In the genomic region with DNA sequence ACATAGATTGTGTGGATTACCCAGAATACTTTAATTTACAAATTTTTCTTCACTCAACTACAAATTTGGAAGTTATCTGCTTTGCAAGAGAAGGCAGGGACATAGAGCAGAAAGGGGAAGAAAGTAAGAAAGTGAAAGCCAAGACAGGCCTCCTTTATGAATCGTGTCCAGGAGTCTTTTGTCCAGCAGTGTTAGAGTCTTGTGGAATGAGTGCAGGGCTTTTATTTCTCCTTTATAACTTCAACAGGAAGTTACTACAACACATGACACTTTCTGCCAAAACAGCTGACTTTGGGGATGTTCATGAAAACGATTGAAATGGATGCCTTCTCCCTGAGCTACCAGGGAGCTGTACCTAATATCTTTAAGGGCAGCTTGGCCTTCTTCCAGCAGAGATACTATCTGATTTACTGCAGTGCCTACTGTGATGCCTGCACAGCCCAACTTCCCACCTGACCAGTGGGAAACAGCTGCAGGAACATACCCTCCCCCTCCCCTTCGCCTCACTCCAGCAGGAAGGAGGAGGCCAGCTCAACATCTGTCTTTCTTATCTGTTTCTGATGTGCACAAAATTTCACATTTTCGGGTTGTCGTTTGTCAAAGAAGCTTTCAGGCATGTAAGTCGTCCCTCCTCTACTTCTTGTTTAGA, we compare ENCODE assay signal across 15 cellular contexts.
DNase-seq lines count a peak whose midpoint lies in the region; ATAC-seq and TF ChIP-seq lines count a peak whose summit lies in the region.
"Had no signal": no experiment of that assay in that cellular context is flagged by ENCODE, and none has a peak within 500 bp of the region (broad histone marks: within the 10 kb centered on the region; RNA-seq: fewer than 3 reads in every experiment).

No MANE protein-coding gene starts in this region.

- H3K23ac ChIP-seq in mesendoderm (ENCODE audit: low read length), result no peak overlapping the region

- H3K9ac ChIP-seq in mesendoderm (ENCODE audit: low read length), result no peak overlapping the region
- H3K9ac ChIP-seq: parathyroid adenoma had no signal

- no peak overlapping the region for H3K18ac ChIP-seq in mesendoderm (ENCODE audit: low read length)

- H2BK120ac ChIP-seq in mesendoderm (ENCODE audit: low read depth, low read length), result no peak overlapping the region

- no CpG with 5 or more reads among the region's 6 CpGs for WGBS in mesendoderm (ENCODE audit: extremely low coverage, insufficient coverage, low lambda C conversion rate)

- no peak overlapping the region for H3K4ac ChIP-seq in mesendoderm (ENCODE audit: low read depth, low read length)

- H3K4me2 ChIP-seq in mesendoderm (ENCODE audit: low read length), result no peak overlapping the region

- H3K4me3 ChIP-seq in ACC112 (ENCODE audit: low read depth, low read length), result peak overlapping the region; percentile 39
- H3K4me3 ChIP-seq in mesendoderm (ENCODE audit: low read length), result no peak overlapping the region
- H3K4me3 ChIP-seq: dorsolateral prefrontal cortex had no signal

- ATAC-seq in GM21723 (IDR thresholded peaks at IDR 0.05; ENCODE audit: unreplicated experiment), result no peak
- ATAC-seq in activated T-cell treated with anti-CD3 and anti-CD28 coated beads, Interleukin-2, amount 50 U/mL, for 72 hours (replicated peaks in 1 of 2), result no peak

- no peaks in the 10 kb centered on the region for H3K9me3 Mint-ChIP-seq in endothelial cell (ENCODE audit: unreplicated experiment)
- peaks cover 49% of the 10 kb centered on the region for H3K9me3 Mint-ChIP-seq in T-helper 2 cell treated with Interferon-gamma antibody and Interleukin-4, amounts not matched to agents 5 μg/mL and 100 μg/mL, for 36 hours
- H3K9me3 Mint-ChIP-seq in activated T-cell treated with anti-CD3 and anti-CD28 coated beads, Interleukin-2, amount 50 U/mL, for 72 hours, result peaks cover 7 to 16% of the 10 kb centered on the region in 2 donors

- no peak overlapping the region for H3K27ac ChIP-seq in ACC112 (ENCODE audit: low read depth, low read length)
- no peak overlapping the region for H3K27ac ChIP-seq in mesendoderm (ENCODE audit: low read depth, low read length)
- H3K27ac ChIP-seq: parathyroid adenoma had no signal

- no peaks in the 10 kb centered on the region for H3K36me3 Mint-ChIP-seq in endothelial cell (ENCODE audit: low read depth, unreplicated experiment)
- no peaks in the 10 kb centered on the region for H3K36me3 Mint-ChIP-seq in T-helper 2 cell treated with Interferon-gamma antibody and Interleukin-4, amounts not matched to agents 5 μg/mL and 100 μg/mL, for 36 hours (ENCODE audit: low read depth)
- peaks cover 0 to 3% of the 10 kb centered on the region in 2 donors for H3K36me3 Mint-ChIP-seq in activated T-cell treated with anti-CD3 and anti-CD28 coated beads, Interleukin-2, amount 50 U/mL, for 72 hours (ENCODE audit: insufficient read depth in 2 of 2)

- no peak overlapping the region for H2AFZ ChIP-seq in ACC112 (ENCODE audit: low read length, unreplicated experiment)
- H2AFZ ChIP-seq: parathyroid adenoma had no signal

- H3K79me2 ChIP-seq in ACC112 (ENCODE audit: control insufficient read depth, insufficient read depth, low read length, unreplicated experiment) (no peaks in the 10 kb centered on the region), mesendoderm (ENCODE audit: control insufficient read depth, insufficient read depth, low read length) (no peaks in the 10 kb centered on the region)
- H3K79me2 ChIP-seq: parathyroid adenoma had no signal

- H4K5ac ChIP-seq in mesendoderm (ENCODE audit: low read length), result no peak overlapping the region

- no peaks in the 10 kb centered on the region for H3K36me3 ChIP-seq in ACC112 (ENCODE audit: insufficient read depth, low read length)
- no peaks in the 10 kb centered on the region for H3K36me3 ChIP-seq in mesendoderm (ENCODE audit: control insufficient read depth, insufficient read depth, low read length)

- peak overlapping the region; percentile 43 for H3K27ac Mint-ChIP-seq in endothelial cell (ENCODE audit: unreplicated experiment)
- no peak overlapping the region for H3K27ac Mint-ChIP-seq in T-helper 2 cell treated with Interferon-gamma antibody and Interleukin-4, amounts not matched to agents 5 μg/mL and 100 μg/mL, for 36 hours
- no peak overlapping the region for H3K27ac Mint-ChIP-seq in activated T-cell treated with anti-CD3 and anti-CD28 coated beads, Interleukin-2, amount 50 U/mL, for 72 hours

- peaks cover 21% of the 10 kb centered on the region for H3K4me1 ChIP-seq in ACC112 (ENCODE audit: control insufficient read depth, insufficient read depth, low read length, unreplicated experiment)
- H3K4me1 ChIP-seq in mesendoderm (ENCODE audit: control insufficient read depth, low read depth, low read length), result no peaks in the 10 kb centered on the region
- H3K4me1 ChIP-seq: parathyroid adenoma had no signal

- no peak overlapping the region for H2BK5ac ChIP-seq in mesendoderm (ENCODE audit: low read length)

- peaks cover 18% of the 10 kb centered on the region for H3K4me1 Mint-ChIP-seq in endothelial cell (ENCODE audit: unreplicated experiment)
- no peaks in the 10 kb centered on the region for H3K4me1 Mint-ChIP-seq in T-helper 2 cell treated with Interferon-gamma antibody and Interleukin-4, amounts not matched to agents 5 μg/mL and 100 μg/mL, for 36 hours (ENCODE audit: low read depth)
- no peaks in the 10 kb centered on the region for H3K4me1 Mint-ChIP-seq in activated T-cell treated with anti-CD3 and anti-CD28 coated beads, Interleukin-2, amount 50 U/mL, for 72 hours (ENCODE audit: low read depth)

- DNase-seq in M059J (ENCODE audit: low read depth) (peak; percentile 40), endothelial cell (ENCODE audit: low spot score) (peak; percentile 34), mesendoderm (peak; percentile 25), DMS 273 treated with DMSO at 0.1 percent for 48 hours (lab: John Stamatoyannopoulos, UW) (no peak)
- no peak for DNase-seq in T-helper 2 cell treated with Interferon-gamma antibody and Interleukin-4, amounts not matched to agents 5 μg/mL and 100 μg/mL, for 36 hours (ENCODE audit: low spot score)
- DNase-seq in activated T-cell treated with anti-CD3 and anti-CD28 coated beads, Interleukin-2, amount 50 U/mL, for 72 hours, result no peak
- DNase-seq: activated CD4-positive, alpha-beta T cell treated with anti-CD3 and anti-CD28 coated beads for 1 hour; activated T-cell treated with anti-CD3 and anti-CD28 coated beads, Interleukin-2, amount 50 U/mL, for 48 hours; dorsolateral prefrontal cortex; glutamatergic neuron; NCI-H526 treated with DMSO at 0.1 percent for 48 hours; stimulated activated CD4-positive, alpha-beta T cell treated with anti-CD3 and anti-CD28 coated beads, Interleukin-2, amount 100 ng/mL, for 24 hours had no signal

- no peak overlapping the region for H2AK5ac ChIP-seq in mesendoderm (ENCODE audit: low read length)

- H3K27me3 Mint-ChIP-seq in endothelial cell (ENCODE audit: unreplicated experiment), result no peaks in the 10 kb centered on the region
- no peaks in the 10 kb centered on the region for H3K27me3 Mint-ChIP-seq in T-helper 2 cell treated with Interferon-gamma antibody and Interleukin-4, amounts not matched to agents 5 μg/mL and 100 μg/mL, for 36 hours (ENCODE audit: low read depth)
- H3K27me3 Mint-ChIP-seq in activated T-cell treated with anti-CD3 and anti-CD28 coated beads, Interleukin-2, amount 50 U/mL, for 72 hours (ENCODE audit: low read depth), result no peaks in the 10 kb centered on the region

- H3K56ac ChIP-seq in mesendoderm (ENCODE audit: low read length), result no peak overlapping the region

- H3K27me3 ChIP-seq in ACC112 (ENCODE audit: insufficient read depth, low read length), result no peaks in the 10 kb centered on the region
- no peaks in the 10 kb centered on the region for H3K27me3 ChIP-seq in mesendoderm (ENCODE audit: insufficient read depth, low read length, poor library complexity)
- H3K27me3 ChIP-seq: dorsolateral prefrontal cortex had no signal

- H3K4me3 Mint-ChIP-seq in endothelial cell (ENCODE audit: unreplicated experiment), result no peak overlapping the region
- no peak overlapping the region for H3K4me3 Mint-ChIP-seq in T-helper 2 cell treated with Interferon-gamma antibody and Interleukin-4, amounts not matched to agents 5 μg/mL and 100 μg/mL, for 36 hours
- no peak overlapping the region for H3K4me3 Mint-ChIP-seq in activated T-cell treated with anti-CD3 and anti-CD28 coated beads, Interleukin-2, amount 50 U/mL, for 72 hours

- no peak for TF ChIP-seq CTCF in endothelial cell (IDR thresholded peaks at IDR 0.05; ENCODE audit: unreplicated experiment)

- H2BK15ac ChIP-seq in mesendoderm (replicated peaks; ENCODE audit: low read depth), result no peak overlapping the region

- H3K79me1 ChIP-seq in mesendoderm (ENCODE audit: low read length), result no peaks in the 10 kb centered on the region

- H4K8ac ChIP-seq in mesendoderm (ENCODE audit: low read depth, low read length), result no peak overlapping the region

Comparison
In these comparisons a context has a peak if more than half of its experiments do, and no peak if none do; other contexts are left out.
1. DNase-seq: peak in M059J (single experiment), endothelial cell (single experiment) and mesendoderm (single experiment); none in T-helper 2 cell treated with Interferon-gamma antibody and Interleukin-4, amounts not matched to agents 5 μg/mL and 100 μg/mL, for 36 hours (single experiment), activated T-cell treated with anti-CD3 and anti-CD28 coated beads, Interleukin-2, amount 50 U/mL, for 72 hours (0 of 2) and DMS 273 treated with DMSO at 0.1 percent for 48 hours (single experiment).